ENCODE assay signal across 19 cellular contexts in the genomic region with DNA sequence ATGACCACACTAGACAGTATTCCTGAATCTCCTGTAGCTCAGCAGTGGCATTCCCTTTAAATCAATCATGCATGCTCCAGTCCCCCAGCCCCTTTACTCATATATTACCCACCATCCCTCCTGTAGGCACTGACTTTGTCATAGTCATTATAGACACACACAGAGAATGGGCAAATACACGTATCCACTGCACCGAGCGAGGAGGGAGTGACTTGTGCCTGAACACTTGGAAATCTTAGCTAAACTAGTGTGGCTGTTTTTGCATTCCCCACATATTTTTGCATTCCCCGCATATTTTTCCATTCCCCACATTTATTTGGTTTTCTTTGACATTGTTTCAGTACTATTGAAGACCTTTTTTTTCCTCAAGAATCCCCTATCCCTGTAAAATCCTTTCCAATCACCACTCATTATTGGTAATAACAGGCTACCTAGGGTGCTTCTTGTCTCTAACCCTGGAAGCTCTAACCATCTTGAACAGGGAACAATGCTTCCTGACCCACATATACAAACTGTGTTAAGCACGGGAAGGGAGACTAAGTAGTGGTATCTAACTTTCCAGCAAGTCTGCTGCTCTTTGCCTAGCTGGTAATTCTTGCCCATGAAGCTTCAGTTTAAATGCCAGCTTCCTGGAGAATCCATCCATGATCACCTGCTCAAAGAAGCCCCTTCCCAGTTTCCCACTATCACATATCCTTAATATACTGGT.
DNase-seq lines count a peak whose midpoint lies in the region; ATAC-seq, FAIRE-seq and TF ChIP-seq lines count a peak whose summit lies in the region.
"Had no signal": no experiment of that assay in that cellular context is flagged by ENCODE, and none has a peak within 500 bp of the region (broad histone marks: within the 10 kb centered on the region; RNA-seq: fewer than 3 reads in every experiment).

No MANE protein-coding gene starts in this region.

- H3K4me1 ChIP-seq in A549 (peaks cover 16% of the 10 kb centered on the region), mesendoderm (ENCODE audit: control insufficient read depth, low read depth, low read length) (no peaks in the 10 kb centered on the region)
- H3K4me1 ChIP-seq: gastrocnemius medialis had no signal

- no peaks in the 10 kb centered on the region for H3K36me3 Mint-ChIP-seq in HFFc6 (ENCODE audit: low read depth)
- H3K36me3 Mint-ChIP-seq in activated naive CD8-positive, alpha-beta T cell treated with anti-CD3 and anti-CD28 coated beads for 36 hours: no peaks in the 10 kb centered on the region
- H3K36me3 Mint-ChIP-seq: type B pancreatic cell had no signal

- no peak for ATAC-seq in A549
- no peak for ATAC-seq in left ventricle myocardium superior
- ATAC-seq: activated CD4-positive, alpha-beta T cell treated with anti-CD3 and anti-CD28 coated beads for 36 hours; gastrocnemius medialis had no signal

- no peak for TF ChIP-seq POLR2A in A549 (IDR thresholded peaks at IDR 0.05; ENCODE audit: low read length)

- H3K9me3 ChIP-seq in A549: no peaks in the 10 kb centered on the region
- H3K9me3 ChIP-seq: gastrocnemius medialis had no signal

- H3K4me2 ChIP-seq in A549: peak overlapping the region; percentile 16; the same call in 1 of the 3 replicates
- H3K4me2 ChIP-seq in mesendoderm (ENCODE audit: low read length): no peak overlapping the region

- no peak overlapping the region for H4K5ac ChIP-seq in mesendoderm (ENCODE audit: low read length)

- no peak overlapping the region for H3K9ac ChIP-seq in mesendoderm (ENCODE audit: low read length)

- POLR2A ChIA-PET in A549 (lab: Yijun Ruan, JAX): no interaction called here

- H4K8ac ChIP-seq in mesendoderm (ENCODE audit: low read depth, low read length): no peak overlapping the region

- FAIRE-seq in A549 (lab: Jason Lieb, UNC): no peak

- no peak overlapping the region for H3K4me3 ChIP-seq in A549
- no peak overlapping the region for H3K4me3 ChIP-seq in mesendoderm (ENCODE audit: low read length)
- H3K4me3 ChIP-seq: gastrocnemius medialis, skin epidermis had no signal

- H3K79me2 ChIP-seq in mesendoderm (ENCODE audit: control insufficient read depth, insufficient read depth, low read length): no peaks in the 10 kb centered on the region

- CTCF ChIA-PET in A549 (lab: Yijun Ruan, JAX): interaction anchor here (1.3 to 1.6 kb wide), 2 partner anchors 20 to 21 kb away, joined by 3 to 4 read pairs; no protein-coding TSS in a partner anchor

- WGBS in A549 (ENCODE audit: missing lambda C conversion rate): 18% methylated on average over 5 of the region's 5 CpGs
- no CpG with 5 or more reads among the region's 5 CpGs for WGBS in mesendoderm (ENCODE audit: extremely low coverage, insufficient coverage, low lambda C conversion rate)

- intact Hi-C loops in left ventricle myocardium superior (cut with micrococcal nuclease): no loop called here

- no peak overlapping the region for H2BK15ac ChIP-seq in mesendoderm (replicated peaks; ENCODE audit: low read depth)

- H2BK5ac ChIP-seq in mesendoderm (ENCODE audit: low read length): no peak overlapping the region

- H3K18ac ChIP-seq in mesendoderm (ENCODE audit: low read length): no peak overlapping the region

- H3K4ac ChIP-seq in mesendoderm (ENCODE audit: low read depth, low read length): no peak overlapping the region

- no peak overlapping the region for H3K56ac ChIP-seq in mesendoderm (ENCODE audit: low read length)

- no peak overlapping the region for H3K23ac ChIP-seq in mesendoderm (ENCODE audit: low read length)

- no peak overlapping the region for H2AK5ac ChIP-seq in mesendoderm (ENCODE audit: low read length)

- TF ChIP-seq CTCF in A549 (IDR thresholded peaks at IDR 0.05): no peak
- TF ChIP-seq CTCF in HFFc6 (IDR thresholded peaks at IDR 0.05): no peak

- no peaks in the 10 kb centered on the region for H3K79me1 ChIP-seq in mesendoderm (ENCODE audit: low read length)

- H3K36me3 ChIP-seq in mesendoderm (ENCODE audit: control insufficient read depth, insufficient read depth, low read length): no peaks in the 10 kb centered on the region
- H3K36me3 ChIP-seq: gastrocnemius medialis had no signal

- H3K27me3 ChIP-seq in mesendoderm (ENCODE audit: insufficient read depth, low read length, poor library complexity): no peaks in the 10 kb centered on the region
- H3K27me3 ChIP-seq: gastrocnemius medialis had no signal

- H2BK120ac ChIP-seq in mesendoderm (ENCODE audit: low read depth, low read length): no peak overlapping the region

- H3K4me3 Mint-ChIP-seq in HFFc6: no peak overlapping the region; the same call in 1 of the 2 replicates
- no peak overlapping the region for H3K4me3 Mint-ChIP-seq in activated naive CD8-positive, alpha-beta T cell treated with anti-CD3 and anti-CD28 coated beads for 36 hours
- H3K4me3 Mint-ChIP-seq: activated CD4-positive, alpha-beta T cell treated with anti-CD3 and anti-CD28 coated beads for 36 hours; endodermal cell; T-helper 2 cell treated with Interferon-gamma antibody and Interleukin-4, amounts not matched to agents 5 μg/mL and 100 μg/mL, for 36 hours; type B pancreatic cell had no signal

- no peak for TF ChIP-seq EP300 in A549 (IDR thresholded peaks at IDR 0.05)

- peaks cover 25% of the 10 kb centered on the region; the same call in 1 of the 2 replicates for H3K4me1 Mint-ChIP-seq in HFFc6 (ENCODE audit: low read depth)
- H3K4me1 Mint-ChIP-seq in activated naive CD8-positive, alpha-beta T cell treated with anti-CD3 and anti-CD28 coated beads for 36 hours: no peaks in the 10 kb centered on the region
- H3K4me1 Mint-ChIP-seq: activated CD4-positive, alpha-beta T cell treated with anti-CD3 and anti-CD28 coated beads for 36 hours had no signal

- H3K27ac Mint-ChIP-seq in HFFc6: no peak overlapping the region; the same call in 1 of the 2 replicates
- no peak overlapping the region for H3K27ac Mint-ChIP-seq in activated naive CD8-positive, alpha-beta T cell treated with anti-CD3 and anti-CD28 coated beads for 36 hours
- H3K27ac Mint-ChIP-seq: activated CD4-positive, alpha-beta T cell treated with anti-CD3 and anti-CD28 coated beads for 36 hours; endodermal cell; T-helper 2 cell treated with Interferon-gamma antibody and Interleukin-4, amounts not matched to agents 5 μg/mL and 100 μg/mL, for 36 hours; type B pancreatic cell had no signal

- DNase-seq in A549 (ENCODE audit: low read depth in 1 of 2, low spot score in 1 of 2) (no peak), HFFc6 (peak; percentile 28), astrocyte of the hippocampus (ENCODE audit: low read depth, low spot score) (peak; percentile 81), mesendoderm (peak; percentile 44), NCI-H345 (lab: John Stamatoyannopoulos, UW) (no peak), left ventricle myocardium superior (no peak), NCI-H69 (lab: John Stamatoyannopoulos, UW) (no peak)
- DNase-seq in activated naive CD8-positive, alpha-beta T cell treated with anti-CD3 and anti-CD28 coated beads for 36 hours: no peak
- DNase-seq: activated CD4-positive, alpha-beta T cell treated with anti-CD3 and anti-CD28 coated beads for 36 hours; activated CD8-positive, alpha-beta memory T cell treated with anti-CD3 and anti-CD28 coated beads, Interleukin-2, amount 50 U/mL, for 48 hours; activated naive CD4-positive, alpha-beta T cell treated with anti-CD3 and anti-CD28 coated beads, Interleukin-2, amount 50 U/mL, for 16 hours; endodermal cell; gastrocnemius medialis; KBM-7; NCI-H1105 treated with DMSO at 0.1 percent for 48 hours; Right ventricle myocardium superior had no signal

- peaks cover 12% of the 10 kb centered on the region; the same call in 1 of the 2 replicates for H3K9me3 Mint-ChIP-seq in HFFc6
- H3K9me3 Mint-ChIP-seq in activated naive CD8-positive, alpha-beta T cell treated with anti-CD3 and anti-CD28 coated beads for 36 hours: peaks cover 2% of the 10 kb centered on the region
- H3K9me3 Mint-ChIP-seq: endodermal cell; T-helper 2 cell treated with Interferon-gamma antibody and Interleukin-4, amounts not matched to agents 5 μg/mL and 100 μg/mL, for 36 hours had no signal

- H3K27ac ChIP-seq in A549 (no peak overlapping the region), mesendoderm (ENCODE audit: low read depth, low read length) (no peak overlapping the region)
- H3K27ac ChIP-seq: gastrocnemius medialis, skin epidermis had no signal

- TF ChIP-seq RAD21 in A549 (conservative IDR thresholded peaks at IDR 0.05 in 1 of 2, IDR thresholded peaks at IDR 0.05 in 1 of 2): no peak

- H3K27me3 Mint-ChIP-seq in HFFc6 (ENCODE audit: insufficient read depth): peaks cover under 1% of the 10 kb centered on the region; the same call in 1 of the 2 replicates
- peaks cover 14% of the 10 kb centered on the region for H3K27me3 Mint-ChIP-seq in activated naive CD8-positive, alpha-beta T cell treated with anti-CD3 and anti-CD28 coated beads for 36 hours

TF ChIP-seq in A549, 52 proteins besides CTCF, POLR2A, EP300 and RAD21 (continues in another document):
- TF ChIP-seq TP53 (CRISPR knock-in tag; IDR thresholded peaks at IDR 0.05): no peak
- TF ChIP-seq MYC (IDR thresholded peaks at IDR 0.05; ENCODE audit: borderline replicate concordance, low read length): no peak
- no peak for TF ChIP-seq CBX8 (IDR thresholded peaks at IDR 0.05)
- no peak for TF ChIP-seq HDAC2 (IDR thresholded peaks at IDR 0.05)
- no peak for TF ChIP-seq CBX2 (IDR thresholded peaks at IDR 0.05; ENCODE audit: borderline replicate concordance, low read depth)
- no peak for TF ChIP-seq ESRRA (IDR thresholded peaks at IDR 0.05; ENCODE audit: borderline replicate concordance, low read length)
- no peak for TF ChIP-seq HOXB13 (CRISPR knock-in tag; IDR thresholded peaks at IDR 0.05; ENCODE audit: low read depth)
- TF ChIP-seq, protein P1, sequence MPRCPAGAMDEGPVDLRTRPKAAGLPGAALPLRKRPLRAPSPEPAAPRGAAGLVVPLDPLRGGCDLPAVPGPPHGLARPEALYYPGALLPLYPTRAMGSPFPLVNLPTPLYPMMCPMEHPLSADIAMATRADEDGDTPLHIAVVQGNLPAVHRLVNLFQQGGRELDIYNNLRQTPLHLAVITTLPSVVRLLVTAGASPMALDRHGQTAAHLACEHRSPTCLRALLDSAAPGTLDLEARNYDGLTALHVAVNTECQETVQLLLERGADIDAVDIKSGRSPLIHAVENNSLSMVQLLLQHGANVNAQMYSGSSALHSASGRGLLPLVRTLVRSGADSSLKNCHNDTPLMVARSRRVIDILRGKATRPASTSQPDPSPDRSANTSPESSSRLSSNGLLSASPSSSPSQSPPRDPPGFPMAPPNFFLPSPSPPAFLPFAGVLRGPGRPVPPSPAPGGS (IDR thresholded peaks at IDR 0.05): no peak
- no peak for TF ChIP-seq JUNB (IDR thresholded peaks at IDR 0.05)
- no peak for TF ChIP-seq KDM1A (IDR thresholded peaks at IDR 0.05; ENCODE audit: low read depth)
- TF ChIP-seq NFE2L2 (conservative IDR thresholded peaks at IDR 0.05; ENCODE audit: low read length): no peak
- TF ChIP-seq JUN (IDR thresholded peaks at IDR 0.05): no peak
- no peak for TF ChIP-seq SREBF2 (IDR thresholded peaks at IDR 0.05)

Comparison
In these comparisons a context has a peak if more than half of its experiments do, and no peak if none do; other contexts are left out.
1. DNase-seq: peak in HFFc6 (single experiment), astrocyte of the hippocampus (single experiment) and mesendoderm (single experiment); none in A549 (0 of 2), NCI-H345 (single experiment), left ventricle myocardium superior (single experiment), activated naive CD8-positive, alpha-beta T cell treated with anti-CD3 and anti-CD28 coated beads for 36 hours (single experiment) and NCI-H69 (single experiment).